14 cellular contexts compared by ENCODE assay signal in genomic region chr2:71922501-71923142, GRCh38.
"Had no signal": no experiment of that assay in that cellular context is flagged by ENCODE, and none has a peak within 500 bp of the region (broad histone marks: within the 10 kb centered on the region; RNA-seq: fewer than 3 reads in every experiment).

No MANE protein-coding gene starts in this region.

- DNase-seq: activated CD4-positive, alpha-beta T cell treated with anti-CD3 and anti-CD28 coated beads, Interleukin-2, amount 50 U/mL, for 48 hours; activated CD4-positive, CD25-positive, alpha-beta regulatory T cell treated with anti-CD3 and anti-CD28 coated beads, Interleukin-2, amount 50 U/mL, for 72 hours; activated naive CD4-positive, alpha-beta T cell; activated naive CD8-positive, alpha-beta T cell treated with anti-CD3 and anti-CD28 coated beads, Interleukin-2, amount 10 ng/mL, durations not matched to agents 7 days and 5 days; brain microvascular endothelial cell; effector memory CD8-positive, alpha-beta T cell; left colon; SK-N-SH; T1000 had no signal

- H3K4me3 ChIP-seq: smooth muscle cell, suprapubic skin had no signal

- H3K9me3 ChIP-seq: neutrophil, SK-N-SH, suprapubic skin had no signal

- H3K27me3 ChIP-seq: brain microvascular endothelial cell, neutrophil, suprapubic skin had no signal

- H3K27ac ChIP-seq: brain microvascular endothelial cell, neutrophil, suprapubic skin had no signal

- H3K36me3 ChIP-seq: brain microvascular endothelial cell, neutrophil, suprapubic skin had no signal

- ATAC-seq: effector memory CD8-positive, alpha-beta T cell; left colon; naive thymus-derived CD8-positive, alpha-beta T cell; T-cell had no signal
